Comparison of ENCODE assay signal across 1 cellular context in the genomic region with DNA sequence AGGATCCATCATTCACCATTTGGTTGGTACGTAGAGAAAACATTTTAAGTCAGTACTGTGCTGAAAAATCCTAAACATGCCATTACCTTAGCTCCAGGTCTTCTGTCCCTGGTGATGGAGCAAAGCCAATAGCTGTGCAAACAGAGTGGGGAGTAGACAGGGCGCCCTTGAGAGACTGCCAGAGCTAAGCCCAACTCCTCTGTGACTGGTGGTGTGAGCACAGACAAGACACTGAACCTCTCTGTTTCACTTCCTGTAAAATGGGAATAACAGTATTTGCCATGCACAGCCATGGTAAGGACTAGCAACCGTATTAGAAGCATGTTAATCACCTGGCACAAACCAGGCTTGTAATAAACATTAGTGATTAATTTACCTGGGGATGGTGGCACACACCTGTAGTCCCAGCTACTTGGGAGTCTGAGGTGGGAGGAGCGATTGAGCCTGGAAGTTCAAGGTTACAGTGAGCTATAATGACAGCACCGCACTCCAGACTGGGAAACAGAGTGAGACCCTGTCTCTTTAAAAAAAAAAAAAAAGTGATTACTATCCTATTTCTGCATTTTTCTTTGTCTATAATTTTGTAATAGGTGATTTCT.
TF ChIP-seq lines count a peak whose summit lies in the region.

No MANE protein-coding gene starts in this region.

TF ChIP-seq in liver, 16 proteins besides CTCF, POLR2A, EP300 and RAD21 (continued from another document):
- TF ChIP-seq, protein P1, sequence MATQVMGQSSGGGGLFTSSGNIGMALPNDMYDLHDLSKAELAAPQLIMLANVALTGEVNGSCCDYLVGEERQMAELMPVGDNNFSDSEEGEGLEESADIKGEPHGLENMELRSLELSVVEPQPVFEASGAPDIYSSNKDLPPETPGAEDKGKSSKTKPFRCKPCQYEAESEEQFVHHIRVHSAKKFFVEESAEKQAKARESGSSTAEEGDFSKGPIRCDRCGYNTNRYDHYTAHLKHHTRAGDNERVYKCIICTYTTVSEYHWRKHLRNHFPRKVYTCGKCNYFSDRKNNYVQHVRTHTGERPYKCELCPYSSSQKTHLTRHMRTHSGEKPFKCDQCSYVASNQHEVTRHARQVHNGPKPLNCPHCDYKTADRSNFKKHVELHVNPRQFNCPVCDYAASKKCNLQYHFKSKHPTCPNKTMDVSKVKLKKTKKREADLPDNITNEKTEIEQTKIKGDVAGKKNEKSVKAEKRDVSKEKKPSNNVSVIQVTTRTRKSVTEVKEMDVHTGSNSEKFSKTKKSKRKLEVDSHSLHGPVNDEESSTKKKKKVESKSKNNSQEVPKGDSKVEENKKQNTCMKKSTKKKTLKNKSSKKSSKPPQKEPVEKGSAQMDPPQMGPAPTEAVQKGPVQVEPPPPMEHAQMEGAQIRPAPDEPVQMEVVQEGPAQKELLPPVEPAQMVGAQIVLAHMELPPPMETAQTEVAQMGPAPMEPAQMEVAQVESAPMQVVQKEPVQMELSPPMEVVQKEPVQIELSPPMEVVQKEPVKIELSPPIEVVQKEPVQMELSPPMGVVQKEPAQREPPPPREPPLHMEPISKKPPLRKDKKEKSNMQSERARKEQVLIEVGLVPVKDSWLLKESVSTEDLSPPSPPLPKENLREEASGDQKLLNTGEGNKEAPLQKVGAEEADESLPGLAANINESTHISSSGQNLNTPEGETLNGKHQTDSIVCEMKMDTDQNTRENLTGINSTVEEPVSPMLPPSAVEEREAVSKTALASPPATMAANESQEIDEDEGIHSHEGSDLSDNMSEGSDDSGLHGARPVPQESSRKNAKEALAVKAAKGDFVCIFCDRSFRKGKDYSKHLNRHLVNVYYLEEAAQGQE (IDR thresholded peaks at IDR 0.05), result no peak
- TF ChIP-seq RXRA (IDR thresholded peaks at IDR 0.05), result peak; percentile 20 to 32
